In the genomic region with DNA sequence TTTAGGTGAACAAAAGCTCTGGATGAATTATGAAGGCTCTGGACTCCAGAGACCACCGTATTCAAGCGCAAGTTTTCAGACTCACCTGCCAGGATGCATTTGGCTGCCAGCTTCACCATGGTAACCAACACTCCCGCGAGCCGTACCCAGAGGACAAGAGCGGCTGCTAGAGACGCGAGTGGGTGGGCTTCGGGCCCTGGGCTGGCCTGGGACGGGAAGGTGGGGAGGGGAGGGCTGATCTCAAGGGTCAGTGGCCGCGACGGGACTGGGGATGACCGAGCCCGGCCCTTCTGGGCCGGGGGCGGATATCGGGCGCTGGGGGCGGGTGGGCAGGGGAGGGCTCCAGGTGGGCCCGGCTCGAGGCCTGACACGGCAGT, we compare ENCODE assay signal across 8 cellular contexts. TPM values are rescaled to one million over a fixed set of nuclear protein-coding genes. Genes with fewer than 3 reads are reported as not detected.
A peak's percentile ranks its signal among the peaks of the same experiment; 100 is the strongest.
DNase-seq lines count a peak whose midpoint lies in the region; ATAC-seq and TF ChIP-seq lines count a peak whose summit lies in the region.

No MANE protein-coding gene starts in this region.

- peak overlapping the region; percentile 81 for H3K4me3 Mint-ChIP-seq in activated naive CD4-positive, alpha-beta T cell treated with anti-CD3 and anti-CD28 coated beads, Interleukin-2, amount 10 ng/mL, durations not matched to agents 7 days and 5 days

- TF ChIP-seq CTCF in BE2C (IDR thresholded peaks at IDR 0.05; ENCODE audit: low read depth, low read length) (no peak), heart right ventricle (IDR thresholded peaks at IDR 0.05) (no peak), psoas muscle (IDR thresholded peaks at IDR 0.05) (no peak)

- DNase-seq in BE2C (peak; percentile 36), NCI-H526 treated with DMSO at 0.1 percent for 48 hours (lab: John Stamatoyannopoulos, UW) (peak; percentile 5), heart right ventricle (peak; percentile 18 to 40), psoas muscle (peak in 1 of 2 donors; percentile 33), HuH-7 (ENCODE audit: low spot score) (no peak), ecto neural progenitor cell (ENCODE audit: low spot score) (no peak)
- DNase-seq in activated naive CD4-positive, alpha-beta T cell treated with anti-CD3 and anti-CD28 coated beads, Interleukin-2, amount 10 ng/mL, durations not matched to agents 7 days and 5 days: peak; percentile 65

- H3K27me3 ChIP-seq in BE2C: no peaks in the 10 kb centered on the region
- H3K27me3 ChIP-seq in heart right ventricle: no peaks in the 10 kb centered on the region
- H3K27me3 ChIP-seq in psoas muscle (ENCODE audit: insufficient read depth in 3 of 3, low read length in 2 of 3): no peaks in the 10 kb centered on the region

- H3K27me3 Mint-ChIP-seq in activated naive CD4-positive, alpha-beta T cell treated with anti-CD3 and anti-CD28 coated beads, Interleukin-2, amount 10 ng/mL, durations not matched to agents 7 days and 5 days: no peaks in the 10 kb centered on the region

- ATAC-seq in GM21576 (IDR thresholded peaks at IDR 0.05; ENCODE audit: unreplicated experiment) (peak; percentile 1), heart right ventricle (peak in 6 of 8 donors; percentile 0 to 28 (median 2)), psoas muscle (peak in 2 of 4 donors; percentile 12 to 37)

- H3K9me3 Mint-ChIP-seq in activated naive CD4-positive, alpha-beta T cell treated with anti-CD3 and anti-CD28 coated beads, Interleukin-2, amount 10 ng/mL, durations not matched to agents 7 days and 5 days: no peaks in the 10 kb centered on the region

- CTCF ChIA-PET in activated naive CD4-positive, alpha-beta T cell treated with anti-CD3 and anti-CD28 coated beads, Interleukin-2, amount 10 ng/mL, durations not matched to agents 7 days and 5 days (lab: Charles Lee): interaction anchor here (1.0 to 3.8 kb wide), 8 partner anchors 11 to 228 kb away, joined by 4 to 18 read pairs (median 6); no protein-coding TSS in a partner anchor

- intact Hi-C loops in heart right ventricle (cut with DNase I): loop anchor here in 6 of 10 donors (5.0 to 10.0 kb wide), 2 partner anchors 82 to 231 kb away; no protein-coding TSS in a partner anchor
- intact Hi-C loops in psoas muscle (cut with DNase I): loop anchor here in 1 of 2 donors (5.0 kb wide), 1 partner anchor 427 kb away; no protein-coding TSS in a partner anchor

- H3K9me3 ChIP-seq in BE2C: no peaks in the 10 kb centered on the region
- H3K9me3 ChIP-seq in heart right ventricle: peaks cover 0 to 5% (median 0%) of the 10 kb centered on the region in 11 donors
- H3K9me3 ChIP-seq in psoas muscle: no peaks in the 10 kb centered on the region

- H3K4me3 ChIP-seq in BE2C (ENCODE audit: low read depth, low read length) (peak overlapping the region; percentile 67), heart right ventricle (peak overlapping the region; percentile 71 to 98 (median 92)), psoas muscle (peak overlapping the region; percentile 87)

- H3K4me1 ChIP-seq in BE2C (no peaks in the 10 kb centered on the region; the same call in 1 of the 2 replicates), heart right ventricle (peaks cover 0 to 23% (median 15%) of the 10 kb centered on the region in 9 donors), psoas muscle (peaks cover 13% of the 10 kb centered on the region)

- H3K36me3 ChIP-seq in BE2C: no peaks in the 10 kb centered on the region
- peaks cover 0 to 12% (median 0%) of the 10 kb centered on the region in 9 donors for H3K36me3 ChIP-seq in heart right ventricle
- H3K36me3 ChIP-seq in psoas muscle (ENCODE audit: insufficient read depth in 1 of 2, low read depth in 1 of 2): no peaks in the 10 kb centered on the region

- no peaks in the 10 kb centered on the region for H3K36me3 Mint-ChIP-seq in activated naive CD4-positive, alpha-beta T cell treated with anti-CD3 and anti-CD28 coated beads, Interleukin-2, amount 10 ng/mL, durations not matched to agents 7 days and 5 days

- 0 to 1% methylated on average over 19 to 23 of the region's 23 CpGs for WGBS in heart right ventricle, 2 donors
- WGBS in psoas muscle, 3 donors: 0 to 1% (median 0%) methylated on average over 17 to 23 of the region's 23 CpGs

- peak overlapping the region; percentile 77 for H3K27ac Mint-ChIP-seq in activated naive CD4-positive, alpha-beta T cell treated with anti-CD3 and anti-CD28 coated beads, Interleukin-2, amount 10 ng/mL, durations not matched to agents 7 days and 5 days

- H3K27ac ChIP-seq in heart right ventricle (peak overlapping the region in 9 of 10 donors; percentile 83 to 92 (median 88)), psoas muscle (peak overlapping the region; percentile 80)

- peaks cover 26% of the 10 kb centered on the region for H3K4me1 Mint-ChIP-seq in activated naive CD4-positive, alpha-beta T cell treated with anti-CD3 and anti-CD28 coated beads, Interleukin-2, amount 10 ng/mL, durations not matched to agents 7 days and 5 days

RNA-seq across cellular contexts. Expression of gene IFT27, which starts 0.3 kb away (rescaled TPM):
- polyA plus RNA-seq in BE2C (2012; ENCODE audit: insufficient read depth, insufficient read length, low read depth): 21.9 TPM
- total RNA-seq in heart right ventricle: 10 to 100 TPM; 20.8 to 34.4 (median 26.3) TPM
- polyA plus RNA-seq in heart right ventricle: 10 to 100 TPM; 19.6 to 63.6 TPM
- total RNA-seq in psoas muscle: 10 to 100 TPM in 2 of 4 donors, 1 to 10 TPM in 2; 6.0 to 16.7 (median 8.5) TPM
- polyA plus RNA-seq in psoas muscle: 10 to 100 TPM in 1 of 3 donors, 1 to 10 TPM in 2; 5.6 to 12.2 (median 7.4) TPM

RNA-seq across cellular contexts. Expression of gene PVALB, which starts 41.3 kb away (rescaled TPM):
- not detected for polyA plus RNA-seq in BE2C (2012; ENCODE audit: insufficient read depth, insufficient read length, low read depth)
- total RNA-seq in heart right ventricle (not detected), psoas muscle (1 to 10 TPM in 1 of 4 donors, not detected in 3; 1.1 TPM)
- polyA plus RNA-seq in heart right ventricle (not detected), psoas muscle (1 to 10 TPM in 2 of 3 donors, under 1 TPM in 1; 0.22 to 1.4 (median 1.1) TPM)

Comparison
In these comparisons a context has a peak if more than half of its experiments do, and no peak if none do; other contexts are left out.
1. DNase-seq: peak in BE2C (single experiment), NCI-H526 treated with DMSO at 0.1 percent for 48 hours (single experiment), activated naive CD4-positive, alpha-beta T cell treated with anti-CD3 and anti-CD28 coated beads, Interleukin-2, amount 10 ng/mL, durations not matched to agents 7 days and 5 days (single experiment) and heart right ventricle (2 of 2); none in HuH-7 (single experiment) and ecto neural progenitor cell (single experiment).
2. Peak in every context shown above with its lines, with median percentiles within 50 percentile points of each other: H3K4me3 ChIP-seq.